In the genomic region with DNA sequence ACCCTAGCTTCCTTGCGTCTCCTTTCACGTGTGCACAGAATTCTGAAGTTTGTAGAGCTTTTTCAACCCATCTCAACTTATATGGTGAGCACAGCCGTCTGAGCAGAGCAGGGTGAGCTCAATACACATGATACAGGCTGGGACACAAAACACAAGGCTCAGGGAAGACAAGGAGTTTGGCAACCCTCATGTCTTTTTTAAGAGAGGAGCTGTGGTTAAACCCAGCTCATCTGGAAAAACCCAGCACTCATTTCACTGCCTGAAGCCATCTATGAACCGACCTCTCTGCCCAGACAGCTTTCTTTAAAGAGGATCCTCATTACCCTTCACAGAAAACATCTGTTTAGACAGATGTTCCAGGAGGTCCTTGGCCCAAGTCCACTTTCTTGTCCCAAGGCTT, we compare ENCODE assay signal across 1 cellular context.
TF ChIP-seq lines count a peak whose summit lies in the region.

No MANE protein-coding gene starts in this region.

TF ChIP-seq in H1, 55 proteins besides CTCF, POLR2A, EP300 and RAD21:
- no peak for TF ChIP-seq RNF2 (IDR thresholded peaks at IDR 0.05; ENCODE audit: borderline replicate concordance, low read depth, low read length, missing control alignments, poor library complexity, severe bottlenecking)
- TF ChIP-seq SUZ12 (IDR thresholded peaks at IDR 0.05; ENCODE audit: low read length) = no peak
- no peak for TF ChIP-seq SIRT6 (IDR thresholded peaks at IDR 0.05; ENCODE audit: low read length)
- no peak for TF ChIP-seq SP4 (IDR thresholded peaks at IDR 0.05; ENCODE audit: low read length)
- TF ChIP-seq ATF2 (IDR thresholded peaks at IDR 0.05; ENCODE audit: low read length) = no peak
- no peak for TF ChIP-seq TCF12 (IDR thresholded peaks at IDR 0.05; ENCODE audit: low read depth, low read length)
- TF ChIP-seq RXRA (IDR thresholded peaks at IDR 0.05; ENCODE audit: insufficient read depth, low read depth, low read length) = no peak
- no peak for TF ChIP-seq CBX8 (IDR thresholded peaks at IDR 0.05; ENCODE audit: borderline replicate concordance, low read depth, low read length)
- no peak for TF ChIP-seq CTBP2 (IDR thresholded peaks at IDR 0.05; ENCODE audit: borderline replicate concordance, insufficient read depth, insufficient read length, low read length)
- no peak for TF ChIP-seq TEAD4 (IDR thresholded peaks at IDR 0.05; ENCODE audit: low read depth, low read length)
- TF ChIP-seq CBX5 (IDR thresholded peaks at IDR 0.05; ENCODE audit: low read depth, low read length) = no peak
- no peak for TF ChIP-seq JUN (IDR thresholded peaks at IDR 0.05; ENCODE audit: low read depth, low read length)
- TF ChIP-seq, protein P1, sequence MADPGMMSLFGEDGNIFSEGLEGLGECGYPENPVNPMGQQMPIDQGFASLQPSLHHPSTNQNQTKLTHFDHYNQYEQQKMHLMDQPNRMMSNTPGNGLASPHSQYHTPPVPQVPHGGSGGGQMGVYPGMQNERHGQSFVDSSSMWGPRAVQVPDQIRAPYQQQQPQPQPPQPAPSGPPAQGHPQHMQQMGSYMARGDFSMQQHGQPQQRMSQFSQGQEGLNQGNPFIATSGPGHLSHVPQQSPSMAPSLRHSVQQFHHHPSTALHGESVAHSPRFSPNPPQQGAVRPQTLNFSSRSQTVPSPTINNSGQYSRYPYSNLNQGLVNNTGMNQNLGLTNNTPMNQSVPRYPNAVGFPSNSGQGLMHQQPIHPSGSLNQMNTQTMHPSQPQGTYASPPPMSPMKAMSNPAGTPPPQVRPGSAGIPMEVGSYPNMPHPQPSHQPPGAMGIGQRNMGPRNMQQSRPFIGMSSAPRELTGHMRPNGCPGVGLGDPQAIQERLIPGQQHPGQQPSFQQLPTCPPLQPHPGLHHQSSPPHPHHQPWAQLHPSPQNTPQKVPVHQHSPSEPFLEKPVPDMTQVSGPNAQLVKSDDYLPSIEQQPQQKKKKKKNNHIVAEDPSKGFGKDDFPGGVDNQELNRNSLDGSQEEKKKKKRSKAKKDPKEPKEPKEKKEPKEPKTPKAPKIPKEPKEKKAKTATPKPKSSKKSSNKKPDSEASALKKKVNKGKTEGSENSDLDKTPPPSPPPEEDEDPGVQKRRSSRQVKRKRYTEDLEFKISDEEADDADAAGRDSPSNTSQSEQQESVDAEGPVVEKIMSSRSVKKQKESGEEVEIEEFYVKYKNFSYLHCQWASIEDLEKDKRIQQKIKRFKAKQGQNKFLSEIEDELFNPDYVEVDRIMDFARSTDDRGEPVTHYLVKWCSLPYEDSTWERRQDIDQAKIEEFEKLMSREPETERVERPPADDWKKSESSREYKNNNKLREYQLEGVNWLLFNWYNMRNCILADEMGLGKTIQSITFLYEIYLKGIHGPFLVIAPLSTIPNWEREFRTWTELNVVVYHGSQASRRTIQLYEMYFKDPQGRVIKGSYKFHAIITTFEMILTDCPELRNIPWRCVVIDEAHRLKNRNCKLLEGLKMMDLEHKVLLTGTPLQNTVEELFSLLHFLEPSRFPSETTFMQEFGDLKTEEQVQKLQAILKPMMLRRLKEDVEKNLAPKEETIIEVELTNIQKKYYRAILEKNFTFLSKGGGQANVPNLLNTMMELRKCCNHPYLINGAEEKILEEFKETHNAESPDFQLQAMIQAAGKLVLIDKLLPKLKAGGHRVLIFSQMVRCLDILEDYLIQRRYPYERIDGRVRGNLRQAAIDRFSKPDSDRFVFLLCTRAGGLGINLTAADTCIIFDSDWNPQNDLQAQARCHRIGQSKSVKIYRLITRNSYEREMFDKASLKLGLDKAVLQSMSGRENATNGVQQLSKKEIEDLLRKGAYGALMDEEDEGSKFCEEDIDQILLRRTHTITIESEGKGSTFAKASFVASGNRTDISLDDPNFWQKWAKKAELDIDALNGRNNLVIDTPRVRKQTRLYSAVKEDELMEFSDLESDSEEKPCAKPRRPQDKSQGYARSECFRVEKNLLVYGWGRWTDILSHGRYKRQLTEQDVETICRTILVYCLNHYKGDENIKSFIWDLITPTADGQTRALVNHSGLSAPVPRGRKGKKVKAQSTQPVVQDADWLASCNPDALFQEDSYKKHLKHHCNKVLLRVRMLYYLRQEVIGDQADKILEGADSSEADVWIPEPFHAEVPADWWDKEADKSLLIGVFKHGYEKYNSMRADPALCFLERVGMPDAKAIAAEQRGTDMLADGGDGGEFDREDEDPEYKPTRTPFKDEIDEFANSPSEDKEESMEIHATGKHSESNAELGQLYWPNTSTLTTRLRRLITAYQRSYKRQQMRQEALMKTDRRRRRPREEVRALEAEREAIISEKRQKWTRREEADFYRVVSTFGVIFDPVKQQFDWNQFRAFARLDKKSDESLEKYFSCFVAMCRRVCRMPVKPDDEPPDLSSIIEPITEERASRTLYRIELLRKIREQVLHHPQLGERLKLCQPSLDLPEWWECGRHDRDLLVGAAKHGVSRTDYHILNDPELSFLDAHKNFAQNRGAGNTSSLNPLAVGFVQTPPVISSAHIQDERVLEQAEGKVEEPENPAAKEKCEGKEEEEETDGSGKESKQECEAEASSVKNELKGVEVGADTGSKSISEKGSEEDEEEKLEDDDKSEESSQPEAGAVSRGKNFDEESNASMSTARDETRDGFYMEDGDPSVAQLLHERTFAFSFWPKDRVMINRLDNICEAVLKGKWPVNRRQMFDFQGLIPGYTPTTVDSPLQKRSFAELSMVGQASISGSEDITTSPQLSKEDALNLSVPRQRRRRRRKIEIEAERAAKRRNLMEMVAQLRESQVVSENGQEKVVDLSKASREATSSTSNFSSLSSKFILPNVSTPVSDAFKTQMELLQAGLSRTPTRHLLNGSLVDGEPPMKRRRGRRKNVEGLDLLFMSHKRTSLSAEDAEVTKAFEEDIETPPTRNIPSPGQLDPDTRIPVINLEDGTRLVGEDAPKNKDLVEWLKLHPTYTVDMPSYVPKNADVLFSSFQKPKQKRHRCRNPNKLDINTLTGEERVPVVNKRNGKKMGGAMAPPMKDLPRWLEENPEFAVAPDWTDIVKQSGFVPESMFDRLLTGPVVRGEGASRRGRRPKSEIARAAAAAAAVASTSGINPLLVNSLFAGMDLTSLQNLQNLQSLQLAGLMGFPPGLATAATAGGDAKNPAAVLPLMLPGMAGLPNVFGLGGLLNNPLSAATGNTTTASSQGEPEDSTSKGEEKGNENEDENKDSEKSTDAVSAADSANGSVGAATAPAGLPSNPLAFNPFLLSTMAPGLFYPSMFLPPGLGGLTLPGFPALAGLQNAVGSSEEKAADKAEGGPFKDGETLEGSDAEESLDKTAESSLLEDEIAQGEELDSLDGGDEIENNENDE (IDR thresholded peaks at IDR 0.05; ENCODE audit: insufficient replicate concordance, low read length) = no peak
- no peak for TF ChIP-seq POU5F1 (IDR thresholded peaks at IDR 0.05; ENCODE audit: low read depth, low read length)
- TF ChIP-seq FOSL1 (IDR thresholded peaks at IDR 0.05; ENCODE audit: insufficient read depth, low read depth, low read length) = no peak
- TF ChIP-seq BCL11A (IDR thresholded peaks at IDR 0.05; ENCODE audit: low read depth in 2 of 2, low read length in 2 of 2) = no peak
- TF ChIP-seq MAFK (IDR thresholded peaks at IDR 0.05; ENCODE audit: low read depth, low read length) = no peak
- no peak for TF ChIP-seq ATF3 (IDR thresholded peaks at IDR 0.05; ENCODE audit: insufficient read depth, low read depth, low read length)
